ENCODE assay signal across 27 cellular contexts in genomic region chr4:63582997-63583396, GRCh38.
"Had no signal": no experiment of that assay in that cellular context is flagged by ENCODE, and none has a peak within 500 bp of the region (broad histone marks: within the 10 kb centered on the region; RNA-seq: fewer than 3 reads in every experiment).

No MANE protein-coding gene starts in this region.

- H2AFZ ChIP-seq: hepatocyte had no signal

- H3K27ac ChIP-seq: brain microvascular endothelial cell, esophagus muscularis mucosa, gastroesophageal sphincter, heart right ventricle, hepatocyte, WERI-Rb-1 had no signal

- H3K4me1 ChIP-seq: esophagus muscularis mucosa, gastroesophageal sphincter, heart right ventricle had no signal

- H3K4me3 ChIP-seq: esophagus muscularis mucosa, gastroesophageal sphincter, heart right ventricle, hepatocyte had no signal

- H3K36me3 ChIP-seq: brain microvascular endothelial cell, esophagus muscularis mucosa, gastroesophageal sphincter, heart right ventricle, WERI-Rb-1 had no signal

- H3K27me3 ChIP-seq: brain microvascular endothelial cell, esophagus muscularis mucosa, gastroesophageal sphincter, heart right ventricle, hepatocyte had no signal

- DNase-seq: activated B cell treated with CpG ODN at 0.5 μM for 24 hours; activated CD4-positive, alpha-beta T cell treated with anti-CD3 and anti-CD28 coated beads for 48 hours; activated CD4-positive, alpha-beta T cell treated with anti-CD3 and anti-CD28 coated beads, Interleukin-2, amount 50 U/mL, for 1 hour; activated CD4-positive, alpha-beta T cell treated with anti-CD3 and anti-CD28 coated beads, Interleukin-2, amount 50 U/mL, for 48 hours; activated CD8-positive, alpha-beta memory T cell treated with anti-CD3 and anti-CD28 coated beads for 24 hours; activated CD8-positive, alpha-beta T cell treated with anti-CD3 and anti-CD28 coated beads for 36 hours; activated effector memory CD4-positive, alpha-beta T cell treated with anti-CD3 and anti-CD28 coated beads, Interleukin-2, amount 50 U/mL, for 16 hours; activated naive CD4-positive, alpha-beta T cell treated with anti-CD3 and anti-CD28 coated beads, Interleukin-2, amount 10 ng/mL, durations not matched to agents 7 days and 5 days; activated naive CD8-positive, alpha-beta T cell treated with anti-CD3 and anti-CD28 coated beads, Interleukin-2, amount 10 ng/mL, durations not matched to agents 7 days and 5 days; activated T-cell treated with anti-CD3 and anti-CD28 coated beads, Interleukin-2, amount 50 U/mL, for 48 hours; brain microvascular endothelial cell; caudate nucleus; cortex of kidney; dermis blood vessel endothelial cell; effector CD4-positive, alpha-beta T cell; effector memory CD8-positive, alpha-beta T cell; erythroblast; foreskin melanocyte; heart right ventricle; T-helper 17 cell; T1000; WERI-Rb-1 had no signal

- H3K9me3 ChIP-seq: gastroesophageal sphincter had no signal

- H3K4me2 ChIP-seq: hepatocyte had no signal

- H3K79me2 ChIP-seq: hepatocyte had no signal

- ATAC-seq: activated CD4-positive, CD25-positive, alpha-beta regulatory T cell treated with anti-CD3 and anti-CD28 coated beads, Interleukin-2, amount 50 U/mL, for 24 hours; activated CD8-positive, alpha-beta T cell treated with anti-CD3 and anti-CD28 coated beads for 36 hours; activated naive CD4-positive, alpha-beta T cell treated with anti-CD3 and anti-CD28 coated beads, Interleukin-2, amount 50 U/mL, for 72 hours; effector memory CD8-positive, alpha-beta T cell; gastroesophageal sphincter; heart right ventricle; T-helper 17 cell had no signal
